ENCODE assay signal across 8 cellular contexts in the genomic region with DNA sequence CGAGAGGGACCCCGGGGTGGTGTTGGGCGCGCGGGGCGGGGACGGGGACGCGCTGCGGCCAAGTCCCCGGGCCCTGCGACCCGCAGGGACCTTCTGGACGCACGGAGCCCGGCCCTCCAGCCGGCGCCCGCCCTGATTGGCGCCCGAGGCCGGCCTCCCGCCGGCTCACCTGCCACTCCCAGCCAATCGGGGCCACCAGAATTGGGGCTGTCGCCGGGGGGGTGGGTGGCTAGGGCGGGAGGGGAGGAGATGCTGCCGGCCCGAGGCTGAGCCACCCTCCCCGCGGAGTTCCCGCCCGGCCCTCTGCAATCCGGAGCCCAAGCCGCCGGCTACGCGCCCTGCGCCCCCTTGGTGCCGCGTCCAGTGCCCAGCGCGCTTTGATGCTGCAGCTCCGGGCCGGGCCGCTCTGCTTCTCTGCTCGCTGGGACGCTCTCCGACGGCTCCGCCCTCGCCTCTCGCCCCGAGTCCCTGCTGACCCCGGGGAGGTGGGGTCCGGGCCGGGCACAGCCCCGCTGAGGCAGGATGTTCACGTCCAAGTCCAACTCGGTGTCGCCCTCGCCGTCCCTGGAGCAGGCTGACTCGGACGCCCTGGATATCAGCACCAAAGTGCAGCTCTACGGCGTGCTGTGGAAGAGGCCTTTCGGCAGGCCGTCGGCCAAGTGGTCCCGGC. TPM values are rescaled to one million over a fixed set of nuclear protein-coding genes. Genes with fewer than 3 reads are reported as not detected.
A peak's percentile ranks its signal among the peaks of the same experiment; 100 is the strongest.
DNase-seq lines count a peak whose midpoint lies in the region; ATAC-seq lines count a peak whose summit lies in the region.

A gene (plus strand): TSS at position 285 of the 670 bp plus-strand sequence. CDS start 238 bp downstream, at position 523.

- peak; percentile 83 for ATAC-seq in left ventricle myocardium superior

- in situ Hi-C loops in G401 (cut with HindIII; ENCODE audit: low sequenced_read_pairs) = no loop called here

- intact Hi-C loops in left ventricle myocardium superior (cut with micrococcal nuclease) = no loop called here

- DNase-seq in G401 (ENCODE audit: low spot score) = peak; percentile 86
- peak; percentile 34 for DNase-seq in SK-N-DZ (ENCODE audit: low spot score)
- DNase-seq in left ventricle myocardium superior = no peak
- DNase-seq in retina = peak; percentile 59
- no peak for DNase-seq in stimulated activated CD8-positive, alpha-beta memory T cell treated with anti-CD3 and anti-CD28 coated beads, Interleukin-4, amount 100 ng/mL, for 48 hours
- DNase-seq in AG08395 (ENCODE audit: low spot score) = no peak
- DNase-seq in activated CD4-positive, CD25-positive, alpha-beta regulatory T cell treated with anti-CD3 and anti-CD28 coated beads, Interleukin-2, amount 50 U/mL, for 72 hours = no peak
- DNase-seq in H4 (ENCODE audit: low spot score) = no peak

RNA-seq across cellular contexts. Expression of the gene that starts here (rescaled TPM):
- 0.31 TPM in 1 of 2 replicates, not detected in the other for total RNA-seq in G401 (2014; rRNA removed; shearing (Covaris generic))
- 0.10 and 0.12 TPM in 2 replicates for polyA plus RNA-seq in SK-N-DZ (2014; cell fraction: cytosol; rRNA removed)
- polyA plus RNA-seq in SK-N-DZ (2014; cell fraction: nucleus; rRNA removed) = not detected in 2 replicates
- total RNA-seq in left ventricle myocardium superior = 0.37 TPM
- 0.23 TPM in 1 of 2 replicates, not detected in the other for total RNA-seq in H4 (2014; rRNA removed; shearing (Covaris generic))

Comparison
In these comparisons a context has a peak if more than half of its experiments do, and no peak if none do; other contexts are left out.
1. Peak in DNase-seq in G401; RNA of the gene not detected or under 1 TPM.
2. Peak in ATAC-seq in left ventricle myocardium superior; RNA of the gene not detected or under 1 TPM.
3. DNase-seq: peak in SK-N-DZ (single experiment) and retina (single experiment); none in left ventricle myocardium superior (single experiment), stimulated activated CD8-positive, alpha-beta memory T cell treated with anti-CD3 and anti-CD28 coated beads, Interleukin-4, amount 100 ng/mL, for 48 hours (single experiment), AG08395 (single experiment), activated CD4-positive, CD25-positive, alpha-beta regulatory T cell treated with anti-CD3 and anti-CD28 coated beads, Interleukin-2, amount 50 U/mL, for 72 hours (single experiment) and H4 (single experiment).